In genomic region chr2:79758042-79758441, GRCh38 we compare ENCODE assay signal across 17 cellular contexts.
"Had no signal": no experiment of that assay in that cellular context is flagged by ENCODE, and none has a peak within 500 bp of the region (broad histone marks: within the 10 kb centered on the region; RNA-seq: fewer than 3 reads in every experiment).

No MANE protein-coding gene starts in this region.

- H3K4me3 ChIP-seq: coronary artery, dorsolateral prefrontal cortex, esophagus muscularis mucosa, gastroesophageal sphincter, heart left ventricle, left lung, lower lobe of right lung, mucosa of descending colon had no signal

- H3K27ac ChIP-seq: coronary artery, dorsolateral prefrontal cortex, esophagus muscularis mucosa, foreskin keratinocyte, gastroesophageal sphincter, heart left ventricle, left lung, lower lobe of right lung had no signal

- H3K36me3 ChIP-seq: esophagus muscularis mucosa, gastroesophageal sphincter, heart left ventricle, left lung, lower lobe of right lung had no signal

- H3K9me3 ChIP-seq: esophagus muscularis mucosa, gastroesophageal sphincter, heart left ventricle, left lung, lower lobe of right lung, mucosa of descending colon had no signal

- DNase-seq: dermis blood vessel endothelial cell; dorsolateral prefrontal cortex; effector CD4-positive, alpha-beta T cell; effector memory CD4-positive, alpha-beta T cell; foreskin keratinocyte; heart left ventricle; hippocampal formation; left cardiac atrium; left lung; left ventricle myocardium superior; lower lobe of right lung; mesenchymal stem cell; naive B cell had no signal

- H3K27me3 ChIP-seq: dorsolateral prefrontal cortex, esophagus muscularis mucosa, foreskin keratinocyte, gastroesophageal sphincter, heart left ventricle, left lung had no signal

- H3K4me1 ChIP-seq: esophagus muscularis mucosa, foreskin keratinocyte, gastroesophageal sphincter, heart left ventricle, left lung, lower lobe of right lung had no signal
